In the genomic region with DNA sequence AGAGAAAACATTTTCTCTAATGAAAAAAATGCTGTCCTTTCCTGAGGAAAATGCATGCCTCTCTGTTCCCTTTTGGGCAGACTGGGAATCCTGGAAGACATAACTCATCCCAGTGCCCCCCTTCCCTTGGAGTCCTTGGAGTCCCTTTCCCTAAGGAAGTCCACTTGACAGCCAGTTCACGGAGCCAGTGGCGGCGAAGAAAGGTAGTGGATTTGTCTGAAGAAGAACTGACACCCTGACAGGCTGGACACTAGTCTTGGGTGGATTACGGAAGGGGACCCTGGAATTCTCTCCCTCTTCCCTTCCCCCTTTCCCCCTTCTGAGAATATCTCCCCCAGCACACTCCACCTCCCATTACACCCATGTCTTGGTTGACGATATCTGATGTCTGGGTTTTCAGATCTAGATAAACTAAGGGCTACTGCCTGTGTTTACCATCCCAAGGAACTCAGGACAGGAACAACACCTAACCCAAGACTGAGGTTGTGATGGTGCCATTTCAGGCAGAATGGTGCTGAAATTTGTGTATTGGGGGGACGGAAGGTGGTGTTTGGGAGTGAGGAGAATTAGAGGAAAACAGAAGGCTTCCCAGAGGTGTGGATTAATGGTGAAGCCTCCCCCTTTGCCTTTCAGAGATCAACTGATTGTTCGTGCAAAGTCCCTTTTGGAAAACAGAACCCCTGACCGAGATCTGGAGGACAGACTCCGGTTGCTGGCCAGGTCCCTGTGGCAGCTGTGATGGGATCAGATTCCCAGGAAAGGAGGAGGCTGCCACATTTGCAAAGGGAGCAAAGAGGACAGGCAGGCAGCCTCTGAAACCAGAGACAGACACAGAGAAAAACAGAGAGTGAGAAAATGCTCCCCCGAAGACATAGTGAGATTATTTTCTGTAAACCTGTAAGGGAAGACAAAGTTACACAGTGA, we compare ENCODE assay signal across 8 cellular contexts. TPM values are rescaled to one million over a fixed set of nuclear protein-coding genes. Genes with fewer than 3 reads are reported as not detected.
A peak's percentile ranks its signal among the peaks of the same experiment; 100 is the strongest.
DNase-seq lines count a peak whose midpoint lies in the region; ATAC-seq and TF ChIP-seq lines count a peak whose summit lies in the region.

No MANE protein-coding gene starts in this region.

- TF ChIP-seq POLR2A in gastrocnemius medialis (IDR thresholded peaks at IDR 0.05) = no peak

- TF ChIP-seq CTCF in GM12865 (IDR thresholded peaks at IDR 0.05; ENCODE audit: insufficient read depth, low read depth, low read length, missing control alignments) (no peak), gastrocnemius medialis (IDR thresholded peaks at IDR 0.05 in 4 of 5, conservative IDR thresholded peaks at IDR 0.05 in 1 of 5) (no peak)

- peaks cover 44 to 56% of the 10 kb centered on the region in 2 donors for H3K4me1 ChIP-seq in gastrocnemius medialis

- peak overlapping the region; percentile 81 to 93 (median 88) for H3K27ac ChIP-seq in gastrocnemius medialis

- DNase-seq in GM12865 (ENCODE audit: low read depth) = no peak
- DNase-seq in glomerular visceral epithelial cell (ENCODE audit: extremely low spot score) = peak; percentile 49
- DNase-seq in gastrocnemius medialis = peak; percentile 62 to 64
- DNase-seq in activated CD8-positive, alpha-beta memory T cell treated with anti-CD3 and anti-CD28 coated beads for 24 hours = no peak
- DNase-seq in NCI-H2196 treated with DMSO at 0.1 percent for 48 hours (lab: John Stamatoyannopoulos, UW; ENCODE audit: unreplicated experiment) = no peak
- no peak for DNase-seq in activated CD4-positive, alpha-beta T cell treated with anti-CD3 and anti-CD28 coated beads for 36 hours
- DNase-seq in activated CD4-positive, alpha-beta T cell treated with anti-CD3 and anti-CD28 coated beads, Interleukin-2, amount 50 U/mL, for 1 hour = no peak

- intact Hi-C loops in gastrocnemius medialis (cut with DNase I; ENCODE audit: low total_unique reads) = loop anchor here (2.0 kb wide), 1 partner anchor 21 kb away; no protein-coding TSS in a partner anchor
- intact Hi-C loops in activated CD4-positive, alpha-beta T cell treated with anti-CD3 and anti-CD28 coated beads for 36 hours (cut with DNase I, micrococcal nuclease) = no loop called here

- in situ Hi-C loops in gastrocnemius medialis (cut with MboI; ENCODE audit: low sequenced_read_pairs in 4 of 4) = no loop called here

- ATAC-seq in SK-N-SH treated with all-trans-retinoic acid at 6 μM for 48 hours (peak; percentile 10), gastrocnemius medialis (peak; percentile 68 to 71)
- ATAC-seq in activated CD4-positive, alpha-beta T cell treated with anti-CD3 and anti-CD28 coated beads for 36 hours = no peak

- H3K4me3 Mint-ChIP-seq in activated CD4-positive, alpha-beta T cell treated with anti-CD3 and anti-CD28 coated beads for 36 hours = no peak overlapping the region

- H3K27me3 Mint-ChIP-seq in activated CD4-positive, alpha-beta T cell treated with anti-CD3 and anti-CD28 coated beads for 36 hours = peaks cover 32% of the 10 kb centered on the region

- no peak overlapping the region for H3K27ac Mint-ChIP-seq in activated CD4-positive, alpha-beta T cell treated with anti-CD3 and anti-CD28 coated beads for 36 hours

- H3K27me3 ChIP-seq in gastrocnemius medialis = no peaks in the 10 kb centered on the region

- peak overlapping the region; percentile 86 for H3K4me3 ChIP-seq in GM12865 (ENCODE audit: low read depth, low read length)
- H3K4me3 ChIP-seq in gastrocnemius medialis = peak overlapping the region; percentile 66 to 68 (median 66)

- POLR2A ChIA-PET in activated CD4-positive, alpha-beta T cell treated with anti-CD3 and anti-CD28 coated beads for 36 hours (lab: Charles Lee) = no interaction called here

- no peaks in the 10 kb centered on the region for H3K36me3 ChIP-seq in gastrocnemius medialis

- H3K36me3 Mint-ChIP-seq in activated CD4-positive, alpha-beta T cell treated with anti-CD3 and anti-CD28 coated beads for 36 hours (ENCODE audit: low read depth) = no peaks in the 10 kb centered on the region

- H3K9me3 Mint-ChIP-seq in activated CD4-positive, alpha-beta T cell treated with anti-CD3 and anti-CD28 coated beads for 36 hours (ENCODE audit: low read depth) = no peaks in the 10 kb centered on the region

- peaks cover 13% of the 10 kb centered on the region for H3K4me1 Mint-ChIP-seq in activated CD4-positive, alpha-beta T cell treated with anti-CD3 and anti-CD28 coated beads for 36 hours

- no peaks in the 10 kb centered on the region for H3K9me3 ChIP-seq in gastrocnemius medialis

- CTCF ChIA-PET in activated CD4-positive, alpha-beta T cell treated with anti-CD3 and anti-CD28 coated beads for 36 hours (lab: Charles Lee) = interaction anchor here (1.2 to 1.3 kb wide), 2 partner anchors 25 to 244 kb away, joined by 3 to 4 read pairs; no protein-coding TSS in a partner anchor

TF ChIP-seq in SK-N-SH treated with all-trans-retinoic acid at 6 μM for 48 hours, 23 proteins besides CTCF, POLR2A, EP300 and RAD21:
- TF ChIP-seq PPARA (CRISPR knock-in tag; IDR thresholded peaks at IDR 0.05; ENCODE audit: borderline replicate concordance) = no peak

RNA-seq across cellular contexts. Expression of gene SPARC, which starts 0.7 kb away (rescaled TPM):
- 100 to 1,000 TPM in 3 of 4 donors, 10 to 100 TPM in 1; 87.7 to 209 (median 163) TPM for total RNA-seq in gastrocnemius medialis
- total RNA-seq in activated CD4-positive, alpha-beta T cell treated with anti-CD3 and anti-CD28 coated beads for 36 hours = under 1 TPM; 0.30 to 0.67 TPM

Comparison
In these comparisons a context has a peak if more than half of its experiments do, and no peak if none do; other contexts are left out.
1. DNase-seq: peak in glomerular visceral epithelial cell (single experiment) and gastrocnemius medialis (2 of 2); none in GM12865 (single experiment), activated CD8-positive, alpha-beta memory T cell treated with anti-CD3 and anti-CD28 coated beads for 24 hours (single experiment), NCI-H2196 treated with DMSO at 0.1 percent for 48 hours (single experiment), activated CD4-positive, alpha-beta T cell treated with anti-CD3 and anti-CD28 coated beads for 36 hours (single experiment) and activated CD4-positive, alpha-beta T cell treated with anti-CD3 and anti-CD28 coated beads, Interleukin-2, amount 50 U/mL, for 1 hour (single experiment).
2. RNA of gene SPARC, which starts 0.7 kb away (total RNA-seq): 87.7 to 209 TPM in gastrocnemius medialis; 0.30 to 0.67 TPM in activated CD4-positive, alpha-beta T cell treated with anti-CD3 and anti-CD28 coated beads for 36 hours; every median in the first group is over 10 times any median in the second.